Comparison of ENCODE assay signal across 8 cellular contexts in genomic region chr4:189631565-189631916, GRCh38.
DNase-seq lines count a peak whose midpoint lies in the region; ATAC-seq, FAIRE-seq and TF ChIP-seq lines count a peak whose summit lies in the region.
"Not testable (repeated sequence)": the region's sequence is repeated elsewhere in the genome, so short reads cannot be mapped to it uniquely, and the experiment has no call there.

No MANE protein-coding gene starts in this region.

- H3K36me3 Mint-ChIP-seq in CD14-positive monocyte; T-helper 1 cell treated with Interleukin-12 subunit alpha and Interleukin-12 subunit beta and Interleukin-4 antibody, amounts not matched to agents 30 μg/mL and 1 μg/mL, for 36 hours (ENCODE audit: low read depth); activated CD8-positive, alpha-beta memory T cell treated with anti-CD3 and anti-CD28 coated beads, Interleukin-2, amount 10 ng/mL, durations not matched to agents 7 days and 5 days: not testable (repeated sequence)

- not testable (repeated sequence) for H3K9me3 ChIP-seq in MM.1S (replicated peaks; ENCODE audit: insufficient read depth, low read length); GM12878 (replicated peaks; ENCODE audit: control insufficient read depth, insufficient read depth, low read length)

- intact Hi-C loops in CD14-positive monocyte (cut with micrococcal nuclease); GM12878 (cut with micrococcal nuclease; ENCODE audit: unreplicated experiment): not testable (repeated sequence)

- H3K79me2 ChIP-seq in MM.1S (ENCODE audit: low read length); GM12878 (ENCODE audit: control insufficient read depth, insufficient read depth, low read length): not testable (repeated sequence)

- TF ChIP-seq CTCF in CD14-positive monocyte (IDR thresholded peaks at IDR 0.05); HL-60 (IDR thresholded peaks at IDR 0.05; ENCODE audit: insufficient read depth, low read length); MM.1S (IDR thresholded peaks at IDR 0.05; ENCODE audit: low read length); GM12878 (IDR thresholded peaks at IDR 0.05 in 2 of 3, conservative IDR thresholded peaks at IDR 0.05 in 1 of 3; ENCODE audit: control insufficient read depth in 2 of 3, extremely low read depth in 1 of 3, insufficient read depth in 1 of 3, low read depth in 3 of 3, low read length in 3 of 3): not testable (repeated sequence)

- H3K4me3 Mint-ChIP-seq in CD14-positive monocyte; T-helper 1 cell treated with Interleukin-12 subunit alpha and Interleukin-12 subunit beta and Interleukin-4 antibody, amounts not matched to agents 30 μg/mL and 1 μg/mL, for 36 hours; activated CD8-positive, alpha-beta memory T cell treated with anti-CD3 and anti-CD28 coated beads, Interleukin-2, amount 10 ng/mL, durations not matched to agents 7 days and 5 days: not testable (repeated sequence)

- TF ChIP-seq POLR2A in GM12878 (IDR thresholded peaks at IDR 0.05; ENCODE audit: low read depth, low read length), result not testable (repeated sequence)

- H3K36me3 ChIP-seq in MM.1S (replicated peaks; ENCODE audit: insufficient read depth, low read length); GM12878 (ENCODE audit: control insufficient read depth in 2 of 2, insufficient read depth in 2 of 2, low read length in 1 of 2): not testable (repeated sequence)

- H4K20me1 ChIP-seq in MM.1S (ENCODE audit: insufficient read depth, low read length); GM12878 (ENCODE audit: control insufficient read depth, insufficient read depth): not testable (repeated sequence)

- RAD21 ChIA-PET in GM12878 (lab: Charles Lee; ENCODE audit: unreplicated experiment), result not testable (repeated sequence)

- not testable (repeated sequence) for BruUV-seq in GM12878 (replicated peaks; lab: Mats Ljungman, UMichigan)

- peak overlapping the region; percentile 36 for H3K27ac ChIP-seq in HL-60 (replicated peaks)
- H3K27ac ChIP-seq in MM.1S (ENCODE audit: low read length), result peak overlapping the region; percentile 41; the same call in 1 of the 2 replicates
- H3K27ac ChIP-seq in GM12878 (ENCODE audit: control insufficient read depth, insufficient read depth), result not testable (repeated sequence)

- POLR2A ChIA-PET in GM12878 (lab: Charles Lee), result not testable (repeated sequence)

- not testable (repeated sequence) for H3K4me1 ChIP-seq in MM.1S (ENCODE audit: low read length); GM12878 (ENCODE audit: control insufficient read depth, insufficient read depth, low read length)

- peak; percentile 21 for ATAC-seq in HG02870 (IDR thresholded peaks at IDR 0.05; ENCODE audit: unreplicated experiment)
- ATAC-seq in activated CD8-positive, alpha-beta memory T cell treated with anti-CD3 and anti-CD28 coated beads, Interleukin-2, amount 10 ng/mL, durations not matched to agents 7 days and 5 days; GM12878: not testable (repeated sequence)

- DNase-seq in CD14-positive monocyte (ENCODE audit: low spot score) (peak; percentile 52), HL-60 (ENCODE audit: low read depth in 1 of 2, low spot score in 1 of 2) (peak in 1 of 2 experiments; percentile 40), pons (ENCODE audit: low spot score) (peak; percentile 44)
- DNase-seq in MM.1S; activated CD8-positive, alpha-beta memory T cell treated with anti-CD3 and anti-CD28 coated beads, Interleukin-2, amount 10 ng/mL, durations not matched to agents 7 days and 5 days; GM12878 (ENCODE audit: low read depth, low spot score): not testable (repeated sequence)

- peaks cover 11% of the 10 kb centered on the region for H3K4me1 Mint-ChIP-seq in CD14-positive monocyte
- not testable (repeated sequence) for H3K4me1 Mint-ChIP-seq in T-helper 1 cell treated with Interleukin-12 subunit alpha and Interleukin-12 subunit beta and Interleukin-4 antibody, amounts not matched to agents 30 μg/mL and 1 μg/mL, for 36 hours (ENCODE audit: low read depth)
- H3K4me1 Mint-ChIP-seq in activated CD8-positive, alpha-beta memory T cell treated with anti-CD3 and anti-CD28 coated beads, Interleukin-2, amount 10 ng/mL, durations not matched to agents 7 days and 5 days, result peaks cover 10% of the 10 kb centered on the region

- not testable (repeated sequence) for H3K4me3 ChIP-seq in HL-60 (replicated peaks; ENCODE audit: insufficient read depth, low read length); GM12878
- peak overlapping the region; percentile 29; the same call in 1 of the 2 replicates for H3K4me3 ChIP-seq in MM.1S (ENCODE audit: low read length)

- not testable (repeated sequence) for H3K9me2 ChIP-seq in MM.1S (replicated peaks; ENCODE audit: insufficient read depth, low read length)

- in situ Hi-C loops in GM12878 (cut with MboI), result not testable (repeated sequence)

- TF ChIP-seq EP300 in GM12878 (IDR thresholded peaks at IDR 0.05; ENCODE audit: borderline replicate concordance in 1 of 2, control insufficient read depth in 1 of 2, low read depth in 2 of 2, low read length in 2 of 2), result not testable (repeated sequence)

- H3F3A ChIP-seq in MM.1S (ENCODE audit: insufficient read depth, low read length), result not testable (repeated sequence)

- FAIRE-seq in GM12878 (lab: Jason Lieb, UNC), result not testable (repeated sequence)

- H2AFZ ChIP-seq in MM.1S (ENCODE audit: low read length); GM12878 (ENCODE audit: control insufficient read depth, low read depth, low read length): not testable (repeated sequence)

- H3K27me3 Mint-ChIP-seq in CD14-positive monocyte (ENCODE audit: low read depth in 3 of 3); T-helper 1 cell treated with Interleukin-12 subunit alpha and Interleukin-12 subunit beta and Interleukin-4 antibody, amounts not matched to agents 30 μg/mL and 1 μg/mL, for 36 hours (ENCODE audit: low read depth); activated CD8-positive, alpha-beta memory T cell treated with anti-CD3 and anti-CD28 coated beads, Interleukin-2, amount 10 ng/mL, durations not matched to agents 7 days and 5 days: not testable (repeated sequence)

- WGBS in GM12878 (ENCODE audit: insufficient coverage, insufficient replicate concordance, low lambda C conversion rate, missing lambda C conversion rate), result 5% methylated on average over 9 of the region's 9 CpGs

- not testable (repeated sequence) for H3K9ac ChIP-seq in MM.1S (ENCODE audit: low read length); GM12878 (ENCODE audit: control insufficient read depth, insufficient read depth, low read length)

- not testable (repeated sequence) for TF ChIP-seq RAD21 in GM12878 (IDR thresholded peaks at IDR 0.05; ENCODE audit: insufficient read depth, low read depth, low read length)

- SMC1A ChIA-PET in GM12878 (lab: Charles Lee; ENCODE audit: uncharacterized antibody, unreplicated experiment), result not testable (repeated sequence)

- H3K27me3 ChIP-seq in HL-60 (ENCODE audit: insufficient read depth, poor library complexity, severe bottlenecking); MM.1S (replicated peaks; ENCODE audit: insufficient read depth, low read length); GM12878 (replicated peaks in 1 of 2; ENCODE audit: control insufficient read depth in 2 of 2, insufficient read depth in 2 of 2, low read length in 1 of 2): not testable (repeated sequence)

- CTCF ChIA-PET in activated CD8-positive, alpha-beta memory T cell treated with anti-CD3 and anti-CD28 coated beads, Interleukin-2, amount 10 ng/mL, durations not matched to agents 7 days and 5 days (lab: Charles Lee); GM12878 (lab: Yijun Ruan, JAX): not testable (repeated sequence)

- H3K4me2 ChIP-seq in MM.1S (ENCODE audit: low read depth, low read length), result peak overlapping the region; percentile 29; the same call in 1 of the 2 replicates
- not testable (repeated sequence) for H3K4me2 ChIP-seq in GM12878 (ENCODE audit: control insufficient read depth, insufficient read depth)

- peaks cover 2 to 10% (median 7%) of the 10 kb centered on the region in 7 donors for H3K9me3 Mint-ChIP-seq in CD14-positive monocyte
- peaks cover 15% of the 10 kb centered on the region for H3K9me3 Mint-ChIP-seq in T-helper 1 cell treated with Interleukin-12 subunit alpha and Interleukin-12 subunit beta and Interleukin-4 antibody, amounts not matched to agents 30 μg/mL and 1 μg/mL, for 36 hours
- H3K9me3 Mint-ChIP-seq in activated CD8-positive, alpha-beta memory T cell treated with anti-CD3 and anti-CD28 coated beads, Interleukin-2, amount 10 ng/mL, durations not matched to agents 7 days and 5 days (ENCODE audit: low read depth), result not testable (repeated sequence)

- H3K27ac Mint-ChIP-seq in CD14-positive monocyte, result peak overlapping the region; percentile 80 to 95 (median 90)
- H3K27ac Mint-ChIP-seq in T-helper 1 cell treated with Interleukin-12 subunit alpha and Interleukin-12 subunit beta and Interleukin-4 antibody, amounts not matched to agents 30 μg/mL and 1 μg/mL, for 36 hours, result peak overlapping the region; percentile 49
- H3K27ac Mint-ChIP-seq in activated CD8-positive, alpha-beta memory T cell treated with anti-CD3 and anti-CD28 coated beads, Interleukin-2, amount 10 ng/mL, durations not matched to agents 7 days and 5 days, result peak overlapping the region; percentile 43

TF ChIP-seq in GM12878, 131 proteins besides CTCF, POLR2A, EP300 and RAD21:
- peak; percentile 66 for TF ChIP-seq JUNB (IDR thresholded peaks at IDR 0.05)
